ENCODE assay signal across 34 cellular contexts in the genomic region with DNA sequence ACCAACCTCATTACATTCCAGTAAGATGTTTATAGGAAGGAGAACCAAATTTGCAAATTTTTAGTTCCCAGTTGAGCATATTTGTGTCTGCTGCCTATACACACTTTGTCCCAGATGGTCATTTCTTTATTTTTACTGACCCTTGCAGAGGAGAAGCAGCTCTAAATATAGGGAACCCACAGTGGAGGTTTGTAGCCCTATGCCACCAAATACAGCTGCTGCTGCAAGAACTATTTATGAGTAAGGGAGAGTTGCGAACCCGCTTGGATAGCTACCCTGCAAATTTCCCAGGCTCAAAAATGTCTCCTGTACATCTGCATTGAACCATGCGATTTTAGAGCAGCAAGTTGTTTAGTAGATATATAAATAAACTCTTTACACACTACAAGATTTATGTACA. TPM values are rescaled to one million over a fixed set of nuclear protein-coding genes. Genes with fewer than 3 reads are reported as not detected.
"Had no signal": no experiment of that assay in that cellular context is flagged by ENCODE, and none has a peak within 500 bp of the region (broad histone marks: within the 10 kb centered on the region; RNA-seq: fewer than 3 reads in every experiment).

No MANE protein-coding gene starts in this region.

- H3K36me3 ChIP-seq: ascending aorta, cardiac muscle cell had no signal

- H3K9me3 Mint-ChIP-seq: brain had no signal

- H3K9me3 ChIP-seq: ascending aorta had no signal

- H3K4me3 Mint-ChIP-seq: activated B cell treated with CpG ODN at 0.5 μM for 24 hours; activated CD4-positive, alpha-beta memory T cell treated with anti-CD3 and anti-CD28 coated beads, Interleukin-2, amount 10 ng/mL, durations not matched to agents 7 days and 5 days; activated CD4-positive, alpha-beta T cell treated with anti-CD3 and anti-CD28 coated beads, Interleukin-2, amount 10 ng/mL, durations not matched to agents 24 days and 14 days; activated CD8-positive, alpha-beta memory T cell treated with anti-CD3 and anti-CD28 coated beads, Interleukin-2, amount 10 ng/mL, durations not matched to agents 7 days and 5 days; activated CD8-positive, alpha-beta T cell treated with anti-CD3 and anti-CD28 coated beads, Interleukin-2, amount 10 ng/mL, durations not matched to agents 7 days and 5 days; activated naive CD4-positive, alpha-beta T cell treated with anti-CD3 and anti-CD28 coated beads, Interleukin-2, amount 10 ng/mL, durations not matched to agents 7 days and 5 days; activated naive CD4-positive, alpha-beta T cell treated with anti-CD3 and anti-CD28 coated beads, Interleukin-2, amount 50 U/mL, for 24 hours; activated naive CD8-positive, alpha-beta T cell; activated naive CD8-positive, alpha-beta T cell treated with anti-CD3 and anti-CD28 coated beads, Interleukin-2, amount 10 ng/mL, durations not matched to agents 7 days and 5 days; activated naive CD8-positive, alpha-beta T cell treated with anti-CD3 and anti-CD28 coated beads, Interleukin-2, amount 50 U/mL, for 24 hours; activated T-cell treated with anti-CD3 and anti-CD28 coated beads, Interleukin-2, amount 50 U/mL, for 24 hours; brain; central memory CD8-positive, alpha-beta T cell; T-helper 1 cell treated with Interleukin-12 subunit alpha and Interleukin-12 subunit beta and Interleukin-4 antibody, amounts not matched to agents 30 μg/mL and 1 μg/mL, for 36 hours; T-helper 2 cell treated with Interferon-gamma antibody and Interleukin-4, amounts not matched to agents 5 μg/mL and 100 μg/mL, for 36 hours had no signal

- H3K36me3 Mint-ChIP-seq: activated CD8-positive, alpha-beta memory T cell treated with anti-CD3 and anti-CD28 coated beads, Interleukin-2, amount 10 ng/mL, durations not matched to agents 7 days and 5 days; activated naive CD4-positive, alpha-beta T cell treated with anti-CD3 and anti-CD28 coated beads, Interleukin-2, amount 10 ng/mL, durations not matched to agents 7 days and 5 days; activated naive CD4-positive, alpha-beta T cell treated with anti-CD3 and anti-CD28 coated beads, Interleukin-2, amount 50 U/mL, for 24 hours; activated naive CD8-positive, alpha-beta T cell; activated naive CD8-positive, alpha-beta T cell treated with anti-CD3 and anti-CD28 coated beads, Interleukin-2, amount 10 ng/mL, durations not matched to agents 7 days and 5 days had no signal

- H3K4me1 ChIP-seq: ascending aorta had no signal

- H3K27ac Mint-ChIP-seq: activated B cell treated with CpG ODN at 0.5 μM for 24 hours; activated CD4-positive, alpha-beta memory T cell treated with anti-CD3 and anti-CD28 coated beads, Interleukin-2, amount 10 ng/mL, durations not matched to agents 7 days and 5 days; activated CD4-positive, alpha-beta T cell treated with anti-CD3 and anti-CD28 coated beads, Interleukin-2, amount 10 ng/mL, durations not matched to agents 24 days and 14 days; activated CD8-positive, alpha-beta memory T cell treated with anti-CD3 and anti-CD28 coated beads, Interleukin-2, amount 10 ng/mL, durations not matched to agents 7 days and 5 days; activated CD8-positive, alpha-beta T cell treated with anti-CD3 and anti-CD28 coated beads, Interleukin-2, amount 10 ng/mL, durations not matched to agents 7 days and 5 days; activated naive CD4-positive, alpha-beta T cell treated with anti-CD3 and anti-CD28 coated beads, Interleukin-2, amount 10 ng/mL, durations not matched to agents 7 days and 5 days; activated naive CD4-positive, alpha-beta T cell treated with anti-CD3 and anti-CD28 coated beads, Interleukin-2, amount 50 U/mL, for 24 hours; activated naive CD8-positive, alpha-beta T cell; activated naive CD8-positive, alpha-beta T cell treated with anti-CD3 and anti-CD28 coated beads, Interleukin-2, amount 10 ng/mL, durations not matched to agents 7 days and 5 days; activated naive CD8-positive, alpha-beta T cell treated with anti-CD3 and anti-CD28 coated beads, Interleukin-2, amount 50 U/mL, for 24 hours; activated T-cell treated with anti-CD3 and anti-CD28 coated beads, Interleukin-2, amount 50 U/mL, for 24 hours; activated T-helper 2 cell treated with anti-CD3 and anti-CD28 coated beads, Interferon-gamma antibody, Interleukin-2, Interleukin-4, amounts not matched to agents 10 μg/mL and 5 μg/mL and 100 μg/mL, durations not matched to agents 14 hours and 24 hours and 36 hours; brain; T-helper 1 cell treated with Interleukin-12 subunit alpha and Interleukin-12 subunit beta and Interleukin-4 antibody, amounts not matched to agents 30 μg/mL and 1 μg/mL, for 36 hours; T-helper 2 cell treated with Interferon-gamma antibody and Interleukin-4, amounts not matched to agents 5 μg/mL and 100 μg/mL, for 36 hours had no signal

- DNase-seq: activated B cell treated with CpG ODN at 0.5 μM for 24 hours; activated CD4-positive, alpha-beta memory T cell treated with anti-CD3 and anti-CD28 coated beads, Interleukin-2, amount 10 ng/mL, durations not matched to agents 7 days and 5 days; activated CD4-positive, alpha-beta T cell treated with anti-CD3 and anti-CD28 coated beads for 4 hours; activated CD4-positive, alpha-beta T cell treated with anti-CD3 and anti-CD28 coated beads, Interleukin-2, amount 10 ng/mL, durations not matched to agents 24 days and 14 days; activated CD4-positive, alpha-beta T cell treated with anti-CD3 and anti-CD28 coated beads, Interleukin-2, amount 50 U/mL, for 1 hour; activated CD4-positive, alpha-beta T cell treated with anti-CD3 and anti-CD28 coated beads, Interleukin-2, amount 50 U/mL, for 48 hours; activated CD4-positive, CD25-positive, alpha-beta regulatory T cell treated with anti-CD3 and anti-CD28 coated beads, Interleukin-2, amount 50 U/mL, for 72 hours; activated CD8-positive, alpha-beta memory T cell treated with anti-CD3 and anti-CD28 coated beads for 24 hours; activated CD8-positive, alpha-beta memory T cell treated with anti-CD3 and anti-CD28 coated beads, Interleukin-2, amount 10 ng/mL, durations not matched to agents 7 days and 5 days; activated CD8-positive, alpha-beta memory T cell treated with anti-CD3 and anti-CD28 coated beads, Interleukin-2, amount 50 U/mL, for 48 hours; activated CD8-positive, alpha-beta T cell treated with anti-CD3 and anti-CD28 coated beads, Interleukin-2, amount 10 ng/mL, durations not matched to agents 7 days and 5 days; activated effector memory CD4-positive, alpha-beta T cell treated with Interleukin-2 at 50 U/mL for 16 hours; activated gamma-delta T cell; activated naive CD4-positive, alpha-beta T cell treated with anti-CD3 and anti-CD28 coated beads, Interleukin-2, amount 10 ng/mL, durations not matched to agents 7 days and 5 days; activated naive CD4-positive, alpha-beta T cell treated with Interleukin-2 at 50 U/mL for 16 hours; activated naive CD8-positive, alpha-beta T cell treated with anti-CD3 and anti-CD28 coated beads, Interleukin-2, amount 10 ng/mL, durations not matched to agents 7 days and 5 days; activated naive CD8-positive, alpha-beta T cell treated with anti-CD3 and anti-CD28 coated beads, Interleukin-2, amount 50 U/mL, for 24 hours; activated T-cell treated with anti-CD3 and anti-CD28 coated beads, Interleukin-2, amount 50 U/mL, for 24 hours; activated T-cell treated with anti-CD3 and anti-CD28 coated beads, Interleukin-2, amount 50 U/mL, for 48 hours; amygdala; anterior cingulate cortex; SW 1271; T-helper 1 cell; T-helper 2 cell; T-helper 9 cell had no signal

- ATAC-seq: activated CD8-positive, alpha-beta memory T cell treated with anti-CD3 and anti-CD28 coated beads, Interleukin-2, amount 10 ng/mL, durations not matched to agents 7 days and 5 days; activated CD8-positive, alpha-beta T cell treated with anti-CD3 and anti-CD28 coated beads, Interleukin-2, amount 10 ng/mL, durations not matched to agents 7 days and 5 days; activated naive CD8-positive, alpha-beta T cell treated with anti-CD3 and anti-CD28 coated beads, Interleukin-2, amount 50 U/mL, for 24 hours had no signal

- H3K27me3 ChIP-seq: ascending aorta, cardiac muscle cell had no signal

- H3K4me3 ChIP-seq: ascending aorta, cardiac muscle cell had no signal

- H3K27ac ChIP-seq: ascending aorta, cardiac muscle cell had no signal

- H3K4me1 Mint-ChIP-seq: activated B cell treated with CpG ODN at 0.5 μM for 24 hours; activated CD4-positive, alpha-beta memory T cell treated with anti-CD3 and anti-CD28 coated beads, Interleukin-2, amount 10 ng/mL, durations not matched to agents 7 days and 5 days; activated CD4-positive, alpha-beta T cell treated with anti-CD3 and anti-CD28 coated beads, Interleukin-2, amount 10 ng/mL, durations not matched to agents 24 days and 14 days; activated CD8-positive, alpha-beta memory T cell treated with anti-CD3 and anti-CD28 coated beads, Interleukin-2, amount 10 ng/mL, durations not matched to agents 7 days and 5 days; activated naive CD4-positive, alpha-beta T cell treated with anti-CD3 and anti-CD28 coated beads, Interleukin-2, amount 10 ng/mL, durations not matched to agents 7 days and 5 days; activated naive CD4-positive, alpha-beta T cell treated with anti-CD3 and anti-CD28 coated beads, Interleukin-2, amount 50 U/mL, for 24 hours; activated naive CD8-positive, alpha-beta T cell treated with anti-CD3 and anti-CD28 coated beads, Interleukin-2, amount 10 ng/mL, durations not matched to agents 7 days and 5 days; activated naive CD8-positive, alpha-beta T cell treated with anti-CD3 and anti-CD28 coated beads, Interleukin-2, amount 50 U/mL, for 24 hours; brain; central memory CD8-positive, alpha-beta T cell had no signal

RNA-seq across cellular contexts. Expression of a gene that starts 48.2 kb away (rescaled TPM):
- total RNA-seq: activated B cell treated with CpG ODN at 0.5 μM for 24 hours; activated CD4-positive, alpha-beta memory T cell treated with anti-CD3 and anti-CD28 coated beads, Interleukin-2, amount 10 ng/mL, durations not matched to agents 7 days and 5 days; activated CD4-positive, alpha-beta T cell treated with anti-CD3 and anti-CD28 coated beads, Interleukin-2, amount 10 ng/mL, durations not matched to agents 24 days and 14 days; activated CD8-positive, alpha-beta memory T cell treated with anti-CD3 and anti-CD28 coated beads, Interleukin-2, amount 10 ng/mL, durations not matched to agents 7 days and 5 days; activated CD8-positive, alpha-beta T cell treated with anti-CD3 and anti-CD28 coated beads, Interleukin-2, amount 10 ng/mL, durations not matched to agents 7 days and 5 days; activated naive CD8-positive, alpha-beta T cell treated with anti-CD3 and anti-CD28 coated beads, Interleukin-2, amount 10 ng/mL, durations not matched to agents 7 days and 5 days; activated T-helper 2 cell treated with anti-CD3 and anti-CD28 coated beads, Interferon-gamma antibody, Interleukin-2, Interleukin-4, amounts not matched to agents 10 μg/mL and 5 μg/mL and 100 μg/mL, durations not matched to agents 14 hours and 24 hours and 36 hours had no signal
